In the genomic region with DNA sequence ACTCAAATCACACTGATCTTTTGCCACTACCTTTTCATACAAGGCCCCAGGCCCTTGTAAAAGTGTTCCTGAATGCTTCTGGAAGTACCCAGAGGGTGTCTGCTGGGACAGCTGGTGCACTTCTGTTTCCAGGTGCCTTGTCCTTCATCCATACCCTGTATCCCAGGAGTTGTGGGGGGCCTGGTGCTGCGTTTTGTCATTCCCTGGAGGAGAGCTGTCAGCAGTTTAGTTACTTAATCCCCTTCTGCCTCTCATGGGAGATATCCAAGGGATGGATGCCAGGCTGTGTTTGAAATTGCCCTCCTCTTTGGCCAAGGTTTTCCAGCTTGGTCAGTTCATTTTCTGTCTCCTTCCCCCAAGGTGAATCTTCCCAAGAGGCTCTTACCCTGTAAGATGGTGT, we compare ENCODE assay signal across 23 cellular contexts.
DNase-seq lines count a peak whose midpoint lies in the region; ATAC-seq and TF ChIP-seq lines count a peak whose summit lies in the region.
"Had no signal": no experiment of that assay in that cellular context is flagged by ENCODE, and none has a peak within 500 bp of the region (broad histone marks: within the 10 kb centered on the region; RNA-seq: fewer than 3 reads in every experiment).

No MANE protein-coding gene starts in this region.

- no peak overlapping the region for H3K4me3 Mint-ChIP-seq in chondrocyte (ENCODE audit: unreplicated experiment)
- no peak overlapping the region for H3K4me3 Mint-ChIP-seq in natural killer cell
- H3K4me3 Mint-ChIP-seq in effector memory CD8-positive, alpha-beta T cell, result no peak overlapping the region
- H3K4me3 Mint-ChIP-seq: activated CD8-positive, alpha-beta T cell treated with anti-CD3 and anti-CD28 coated beads for 36 hours; activated T-helper 17 cell treated with anti-CD3 and anti-CD28 coated beads, Interleukin-2, amount 50 U/mL, for 72 hours; naive B cell; T-helper 1 cell treated with Interleukin-12 subunit alpha and Interleukin-12 subunit beta and Interleukin-4 antibody, amounts not matched to agents 30 μg/mL and 1 μg/mL, for 36 hours had no signal

- H3K9me3 Mint-ChIP-seq in chondrocyte (ENCODE audit: low read depth) (peaks cover 3% of the 10 kb centered on the region), natural killer cell (no peaks in the 10 kb centered on the region)
- H3K9me3 Mint-ChIP-seq in effector memory CD8-positive, alpha-beta T cell, result no peaks in the 10 kb centered on the region
- H3K9me3 Mint-ChIP-seq: activated CD8-positive, alpha-beta T cell treated with anti-CD3 and anti-CD28 coated beads for 36 hours; activated T-helper 17 cell treated with anti-CD3 and anti-CD28 coated beads, Interleukin-2, amount 50 U/mL, for 72 hours; T-helper 1 cell treated with Interleukin-12 subunit alpha and Interleukin-12 subunit beta and Interleukin-4 antibody, amounts not matched to agents 30 μg/mL and 1 μg/mL, for 36 hours had no signal

- peaks cover 3% of the 10 kb centered on the region for H3K36me3 Mint-ChIP-seq in chondrocyte (ENCODE audit: low read depth)
- no peaks in the 10 kb centered on the region for H3K36me3 Mint-ChIP-seq in natural killer cell
- H3K36me3 Mint-ChIP-seq in effector memory CD8-positive, alpha-beta T cell (ENCODE audit: insufficient read depth), result no peaks in the 10 kb centered on the region
- H3K36me3 Mint-ChIP-seq: naive B cell had no signal

- H3K27me3 Mint-ChIP-seq in chondrocyte (ENCODE audit: low read depth) (no peaks in the 10 kb centered on the region), natural killer cell (ENCODE audit: low read depth in 2 of 2) (no peaks in the 10 kb centered on the region)
- no peaks in the 10 kb centered on the region for H3K27me3 Mint-ChIP-seq in effector memory CD8-positive, alpha-beta T cell
- H3K27me3 Mint-ChIP-seq: activated CD8-positive, alpha-beta T cell treated with anti-CD3 and anti-CD28 coated beads for 36 hours; activated T-helper 17 cell treated with anti-CD3 and anti-CD28 coated beads, Interleukin-2, amount 50 U/mL, for 72 hours had no signal

- DNase-seq in DMS 273 (lab: John Stamatoyannopoulos, UW; ENCODE audit: unreplicated experiment) (peak; percentile 50), NCI-H2171 treated with DMSO at 0.1 percent for 48 hours (lab: John Stamatoyannopoulos, UW) (peak; percentile 87), chondrocyte (ENCODE audit: low spot score) (no peak), islet precursor cell (peak; percentile 59), natural killer cell (no peak), NOMO-1 (lab: John Stamatoyannopoulos, UW; ENCODE audit: unreplicated experiment in 2 of 2) (no peak)
- DNase-seq in effector memory CD8-positive, alpha-beta T cell, result no peak
- no peak for DNase-seq in effector CD8-positive, alpha-beta T cell (lab: John Stamatoyannopoulos, UW)
- DNase-seq: activated CD4-positive, alpha-beta T cell treated with anti-CD3 and anti-CD28 coated beads for 1 hour; activated CD8-positive, alpha-beta T cell treated with anti-CD3 and anti-CD28 coated beads for 36 hours; activated naive CD4-positive, alpha-beta T cell treated with anti-CD3 and anti-CD28 coated beads, Interleukin-2, amount 50 U/mL, for 16 hours; DMS79; hypothalamus; left lung; naive B cell; NCI-H1436; NCI-H510A treated with DMSO at 0.1 percent for 48 hours; SK-N-SH; stimulated activated CD4-positive, alpha-beta T cell treated with anti-CD3 and anti-CD28 coated beads, Interleukin-1b, Interleukin-23, amount 100 ng/mL, for 48 hours; transverse colon had no signal

- peak overlapping the region; percentile 65 for H3K27ac Mint-ChIP-seq in chondrocyte (ENCODE audit: unreplicated experiment)
- H3K27ac Mint-ChIP-seq in natural killer cell, result peak overlapping the region in 1 of 2 donors; percentile 16
- no peak overlapping the region for H3K27ac Mint-ChIP-seq in effector memory CD8-positive, alpha-beta T cell
- H3K27ac Mint-ChIP-seq: activated CD8-positive, alpha-beta T cell treated with anti-CD3 and anti-CD28 coated beads for 36 hours; activated T-helper 17 cell treated with anti-CD3 and anti-CD28 coated beads, Interleukin-2, amount 50 U/mL, for 72 hours; naive B cell; T-helper 1 cell treated with Interleukin-12 subunit alpha and Interleukin-12 subunit beta and Interleukin-4 antibody, amounts not matched to agents 30 μg/mL and 1 μg/mL, for 36 hours had no signal

- TF ChIP-seq CTCF in chondrocyte (IDR thresholded peaks at IDR 0.05), result no peak
- no peak for TF ChIP-seq CTCF in natural killer cell (IDR thresholded peaks at IDR 0.05)

- no peak for ATAC-seq in natural killer cell
- no peak for ATAC-seq in effector memory CD8-positive, alpha-beta T cell (replicated peaks)
- ATAC-seq: activated CD8-positive, alpha-beta T cell treated with anti-CD3 and anti-CD28 coated beads for 36 hours; activated T-helper 17 cell treated with anti-CD3 and anti-CD28 coated beads, Interleukin-2, amount 50 U/mL, for 72 hours; gastroesophageal sphincter; left lung had no signal

- intact Hi-C loops in natural killer cell (cut with micrococcal nuclease), result no loop called here

- H3K4me1 Mint-ChIP-seq in chondrocyte (ENCODE audit: low read depth) (peaks cover 84% of the 10 kb centered on the region), natural killer cell (peaks cover 78 to 87% of the 10 kb centered on the region in 2 donors)
- H3K4me1 Mint-ChIP-seq in effector memory CD8-positive, alpha-beta T cell (ENCODE audit: low read depth in 2 of 2), result peaks cover 24 to 35% of the 10 kb centered on the region in 2 donors
- H3K4me1 Mint-ChIP-seq: activated T-helper 17 cell treated with anti-CD3 and anti-CD28 coated beads, Interleukin-2, amount 50 U/mL, for 72 hours had no signal

Comparison
In these comparisons a context has a peak if more than half of its experiments do, and no peak if none do; other contexts are left out.
1. DNase-seq: peak in DMS 273 (single experiment), NCI-H2171 treated with DMSO at 0.1 percent for 48 hours (single experiment) and islet precursor cell (single experiment); none in chondrocyte (single experiment), natural killer cell (single experiment), effector memory CD8-positive, alpha-beta T cell (0 of 3), NOMO-1 (0 of 2) and effector CD8-positive, alpha-beta T cell (single experiment).